ENCODE assay signal across 10 cellular contexts in genomic region chr9:127973169-127974001, GRCh38. TPM values are rescaled to one million over a fixed set of nuclear protein-coding genes. Genes with fewer than 3 reads are reported as not detected.
A peak's percentile ranks its signal among the peaks of the same experiment; 100 is the strongest.
DNase-seq lines count a peak whose midpoint lies in the region; ATAC-seq, FAIRE-seq and TF ChIP-seq lines count a peak whose summit lies in the region.
"Had no signal": no experiment of that assay in that cellular context is flagged by ENCODE, and none has a peak within 500 bp of the region (broad histone marks: within the 10 kb centered on the region; RNA-seq: fewer than 3 reads in every experiment).

No MANE protein-coding gene starts in this region.

- H3K9me3 ChIP-seq in astrocyte (ENCODE audit: insufficient read depth, low read depth, low read length) = no peaks in the 10 kb centered on the region
- no peaks in the 10 kb centered on the region for H3K9me3 ChIP-seq in uterus
- H3K9me3 ChIP-seq in SJCRH30 (replicated peaks) = no peaks in the 10 kb centered on the region

- no peak overlapping the region for H3K27ac Mint-ChIP-seq in astrocyte (ENCODE audit: unreplicated experiment)
- peak overlapping the region; percentile 72 for H3K27ac Mint-ChIP-seq in mesothelial cell of epicardium

- peaks cover 86% of the 10 kb centered on the region for H4K20me1 ChIP-seq in astrocyte (ENCODE audit: insufficient read depth, low read length)

- H3K9ac ChIP-seq in astrocyte (ENCODE audit: low read length) = no peak overlapping the region

- no peaks in the 10 kb centered on the region for H3K9me3 Mint-ChIP-seq in astrocyte (ENCODE audit: unreplicated experiment)
- no peaks in the 10 kb centered on the region for H3K9me3 Mint-ChIP-seq in mesothelial cell of epicardium

- H3K4me1 Mint-ChIP-seq in astrocyte (ENCODE audit: low read depth, unreplicated experiment) (peaks cover 45% of the 10 kb centered on the region), mesothelial cell of epicardium (peaks cover 79% of the 10 kb centered on the region)

- no peak for DNase-seq in Right ventricle myocardium inferior (ENCODE audit: missing footprints)
- DNase-seq in cardiac septum (ENCODE audit: low spot score) = no peak
- no peak for DNase-seq in astrocyte (ENCODE audit: low read depth)
- DNase-seq in mesothelial cell of epicardium (ENCODE audit: low spot score in 2 of 2, unreplicated experiment in 2 of 2) = no peak
- DNase-seq in uterus = no peak
- no peak for DNase-seq in stimulated activated CD4-positive, alpha-beta T cell treated with anti-CD3 and anti-CD28 coated beads, Interleukin-4, amount 100 ng/mL, for 24 hours
- DNase-seq in SJCRH30 = no peak
- no peak for DNase-seq in RKO (ENCODE audit: low spot score)
- DNase-seq: DND-41 had no signal

- intact Hi-C loops in Right ventricle myocardium inferior (cut with DNase I) (no loop called here), cardiac septum (cut with DNase I) (loop anchor here (2.0 kb wide), 1 partner anchor 23 kb away; no protein-coding TSS in a partner anchor), uterus (cut with DNase I; ENCODE audit: low total_unique reads) (no loop called here)

- no peak for TF ChIP-seq POLR2A in uterus (IDR thresholded peaks at IDR 0.05)

- FAIRE-seq in astrocyte (lab: Jason Lieb, UNC) = no peak
- FAIRE-seq: keratinocyte had no signal

- H3K27me3 Mint-ChIP-seq in astrocyte (ENCODE audit: low read depth, unreplicated experiment) (peaks cover 2% of the 10 kb centered on the region), mesothelial cell of epicardium (ENCODE audit: low read depth) (no peaks in the 10 kb centered on the region)

- no peak overlapping the region for H3K4me3 ChIP-seq in astrocyte (ENCODE audit: insufficient read depth, low read depth, low read length)
- H3K4me3 ChIP-seq in uterus = no peak overlapping the region
- no peak overlapping the region for H3K4me3 ChIP-seq in SJCRH30

- H3K36me3 ChIP-seq in astrocyte (ENCODE audit: insufficient read depth, low read length) (no peaks in the 10 kb centered on the region), uterus (no peaks in the 10 kb centered on the region), SJCRH30 (no peaks in the 10 kb centered on the region)

- H3K79me2 ChIP-seq in astrocyte (ENCODE audit: insufficient read depth, low read length) = peaks cover 96% of the 10 kb centered on the region

- no peak overlapping the region for H3K4me2 ChIP-seq in astrocyte (ENCODE audit: low read length)

- H3K27ac ChIP-seq in astrocyte (ENCODE audit: low read depth, low read length) (no peak overlapping the region), uterus (peak overlapping the region; percentile 90 to 91), SJCRH30 (no peak overlapping the region)

- TF ChIP-seq CTCF in astrocyte (IDR thresholded peaks at IDR 0.05; ENCODE audit: insufficient read depth, low read depth, low read length) = no peak
- no peak for TF ChIP-seq CTCF in mesothelial cell of epicardium (IDR thresholded peaks at IDR 0.05; ENCODE audit: unreplicated experiment)
- TF ChIP-seq CTCF in uterus (IDR thresholded peaks at IDR 0.05) = no peak

- peak overlapping the region; percentile 40 for H3K4me3 Mint-ChIP-seq in astrocyte (ENCODE audit: unreplicated experiment)
- H3K4me3 Mint-ChIP-seq in mesothelial cell of epicardium = no peak overlapping the region

- no peak overlapping the region for H2AFZ ChIP-seq in astrocyte (ENCODE audit: low read depth, low read length)

- H3K27me3 ChIP-seq in astrocyte (ENCODE audit: insufficient read depth, low read length) (no peaks in the 10 kb centered on the region), uterus (no peaks in the 10 kb centered on the region), SJCRH30 (no peaks in the 10 kb centered on the region)

- H3K36me3 Mint-ChIP-seq in astrocyte (ENCODE audit: low read depth, unreplicated experiment) (peaks cover 5% of the 10 kb centered on the region), mesothelial cell of epicardium (no peaks in the 10 kb centered on the region)

- peak; percentile 10 for ATAC-seq in Right ventricle myocardium inferior

- H3K4me1 ChIP-seq in astrocyte (ENCODE audit: insufficient read depth, low read length) (peaks cover 31% of the 10 kb centered on the region), uterus (peaks cover 28 to 70% of the 10 kb centered on the region in 2 donors), SJCRH30 (peaks cover 14% of the 10 kb centered on the region)

RNA-seq across cellular contexts. Expression of gene EEIG1, which starts 7.4 kb away (rescaled TPM):
- total RNA-seq in Right ventricle myocardium inferior (25.3 TPM), cardiac septum (24.1 TPM), astrocyte (26.0 and 26.4 TPM in 2 replicates), mesothelial cell of epicardium (62.8 to 68.8 TPM (median 67.4 TPM) in 3 replicates), uterus (100 to 1,000 TPM in 1 of 4 donors, 10 to 100 TPM in 2, 1 to 10 TPM in 1; 5.0 to 140 (median 19.3) TPM)
- 4.0 and 5.0 TPM in 2 replicates for total RNA-seq in SJCRH30 (2014; rRNA removed; shearing (Covaris generic))

RNA-seq across cellular contexts. Expression of gene DPM2, which starts 35.7 kb away (rescaled TPM):
- total RNA-seq in Right ventricle myocardium inferior = 11.9 TPM
- total RNA-seq in cardiac septum = 14.9 TPM
- total RNA-seq in astrocyte = 32.7 and 34.3 TPM in 2 replicates
- 36.8 to 37.5 TPM (median 36.9 TPM) in 3 replicates for total RNA-seq in mesothelial cell of epicardium
- total RNA-seq in uterus = 10 to 100 TPM in 3 of 4 donors, 1 to 10 TPM in 1; 6.7 to 33.1 (median 15.9) TPM
- total RNA-seq in SJCRH30 (2014; rRNA removed; shearing (Covaris generic)) = 44.7 and 46.4 TPM in 2 replicates

RNA-seq across cellular contexts. Expression of gene PIP5KL1, which starts 42.8 kb away (rescaled TPM):
- total RNA-seq in Right ventricle myocardium inferior = not detected
- total RNA-seq in cardiac septum = 0.57 TPM
- 4.6 and 4.9 TPM in 2 replicates for total RNA-seq in astrocyte
- total RNA-seq in mesothelial cell of epicardium = 7.6 to 9.0 TPM (median 8.2 TPM) in 3 replicates
- 10 to 100 TPM in 1 of 4 donors, 1 to 10 TPM in 2, not detected in 1; 2.9 to 11.3 (median 3.2) TPM for total RNA-seq in uterus
- 0.20 and 0.51 TPM in 2 replicates for total RNA-seq in SJCRH30 (2014; rRNA removed; shearing (Covaris generic))

RNA-seq across cellular contexts. Expression of gene ST6GALNAC4, which starts 56.5 kb away (rescaled TPM):
- total RNA-seq in Right ventricle myocardium inferior (21.9 TPM), cardiac septum (48.1 TPM), astrocyte (14.5 and 21.7 TPM in 2 replicates), mesothelial cell of epicardium (14.5 to 16.1 TPM (median 15.8 TPM) in 3 replicates), uterus (10 to 100 TPM in 3 of 4 donors, under 1 TPM in 1; 0.59 to 41.7 (median 20.7) TPM)
- 19.6 and 24.3 TPM in 2 replicates for total RNA-seq in SJCRH30 (2014; rRNA removed; shearing (Covaris generic))

Comparison
In these comparisons a context has a peak if more than half of its experiments do, and no peak if none do; other contexts are left out.
1. H3K27ac ChIP-seq: peak in uterus (2 of 2); none in astrocyte (single experiment) and SJCRH30 (single experiment).